ENCODE assay signal across 20 cellular contexts in the genomic region with DNA sequence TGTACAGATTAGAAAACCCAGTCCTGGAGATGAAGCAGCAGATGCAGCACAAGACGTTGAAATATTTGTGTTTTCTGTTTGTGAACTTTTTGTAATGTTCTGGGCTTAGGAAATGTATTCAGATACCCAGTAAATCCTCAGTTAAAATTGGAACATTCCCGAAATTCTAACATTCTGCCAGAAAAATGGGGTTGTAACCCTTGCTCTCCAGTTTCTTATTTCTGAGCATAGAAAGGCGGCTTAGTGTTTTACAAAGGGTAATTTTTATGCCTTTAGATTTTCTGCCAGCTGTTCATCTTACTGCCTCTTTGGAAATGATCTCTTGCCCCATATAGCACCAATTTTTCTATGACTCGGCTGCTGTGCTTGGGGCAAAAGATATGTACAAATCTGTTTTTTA. TPM values are rescaled to one million over a fixed set of nuclear protein-coding genes. Genes with fewer than 3 reads are reported as not detected.
DNase-seq lines count a peak whose midpoint lies in the region; ATAC-seq and TF ChIP-seq lines count a peak whose summit lies in the region.
"Had no signal": no experiment of that assay in that cellular context is flagged by ENCODE, and none has a peak within 500 bp of the region (broad histone marks: within the 10 kb centered on the region; RNA-seq: fewer than 3 reads in every experiment).

No MANE protein-coding gene starts in this region.

- H4K20me1 ChIP-seq in OCI-LY7 (ENCODE audit: insufficient read depth, low read length), result no peaks in the 10 kb centered on the region

- ATAC-seq in psoas muscle (no peak), left ventricle myocardium superior (no peak)

- H3K27me3 ChIP-seq in adipocyte (replicated peaks; ENCODE audit: control insufficient read depth, insufficient read depth, low read length) (no peaks in the 10 kb centered on the region), psoas muscle (ENCODE audit: insufficient read depth in 3 of 3, low read length in 2 of 3) (no peaks in the 10 kb centered on the region)
- H3K27me3 ChIP-seq: BE2C; BLaER1 treated with 17β-estradiol and CSF1 and Interleukin-3, amounts not matched to agents 10 nM and 100 nM had no signal

- H3K27ac ChIP-seq in OCI-LY7 (ENCODE audit: low read depth, low read length, poor library complexity, severe bottlenecking), result no peak overlapping the region
- H3K27ac ChIP-seq in psoas muscle, result peak overlapping the region; percentile 43
- H3K27ac ChIP-seq: BLaER1 treated with 17β-estradiol and CSF1 and Interleukin-3, amounts not matched to agents 10 nM and 100 nM; GM23248 had no signal

- intact Hi-C loops in OCI-LY7 (cut with micrococcal nuclease; ENCODE audit: unreplicated experiment), result no loop called here
- intact Hi-C loops in psoas muscle (cut with DNase I), result no loop called here
- intact Hi-C loops in left ventricle myocardium superior (cut with micrococcal nuclease), result no loop called here

- no peak overlapping the region for H3K4me3 ChIP-seq in OCI-LY7 (ENCODE audit: low read depth, low read length, poor library complexity, severe bottlenecking)
- H3K4me3 ChIP-seq in adipocyte (ENCODE audit: low read length), result no peak overlapping the region
- H3K4me3 ChIP-seq in psoas muscle, result no peak overlapping the region
- H3K4me3 ChIP-seq: BLaER1 treated with 17β-estradiol and CSF1 and Interleukin-3, amounts not matched to agents 10 nM and 100 nM; GM23248 had no signal

- POLR2A ChIA-PET in OCI-LY7 (lab: Charles Lee), result interaction anchor here (1.0 kb wide), 1 partner anchor 17 kb away, joined by 3 read pairs; no protein-coding TSS in a partner anchor

- TF ChIP-seq CTCF in OCI-LY7 (conservative IDR thresholded peaks at IDR 0.05; ENCODE audit: low read length) (no peak), psoas muscle (IDR thresholded peaks at IDR 0.05) (no peak)

- CTCF ChIA-PET in OCI-LY7 (lab: Charles Lee; ENCODE audit: unreplicated experiment), result no interaction called here

- H3K9me3 ChIP-seq in OCI-LY7 (ENCODE audit: low read length), result no peaks in the 10 kb centered on the region
- no peaks in the 10 kb centered on the region for H3K9me3 ChIP-seq in adipocyte (ENCODE audit: control insufficient read depth, low read length)
- H3K9me3 ChIP-seq in psoas muscle, result no peaks in the 10 kb centered on the region
- H3K9me3 ChIP-seq: BE2C; BLaER1 treated with 17β-estradiol and CSF1 and Interleukin-3, amounts not matched to agents 10 nM and 100 nM had no signal

- H3K9ac ChIP-seq in adipocyte (ENCODE audit: low read length), result peak overlapping the region; percentile 43
- H3K9ac ChIP-seq: BLaER1 treated with 17β-estradiol and CSF1 and Interleukin-3, amounts not matched to agents 10 nM and 100 nM; GM23248 had no signal

- H3K36me3 ChIP-seq in OCI-LY7 (ENCODE audit: insufficient read depth, low read length), result peaks cover 95% of the 10 kb centered on the region
- H3K36me3 ChIP-seq in adipocyte (ENCODE audit: control insufficient read depth, insufficient read depth, low read length, severe bottlenecking), result peaks cover 87% of the 10 kb centered on the region
- H3K36me3 ChIP-seq in psoas muscle (ENCODE audit: insufficient read depth in 1 of 2, low read depth in 1 of 2), result peaks cover 13 to 100% of the 10 kb centered on the region in 2 donors

- H3K4me1 ChIP-seq in OCI-LY7 (ENCODE audit: insufficient read depth, low read length, poor library complexity, severe bottlenecking) (no peaks in the 10 kb centered on the region), adipocyte (ENCODE audit: control insufficient read depth, insufficient read depth, low read length) (peaks cover 29% of the 10 kb centered on the region), psoas muscle (peaks cover 19% of the 10 kb centered on the region)
- H3K4me1 ChIP-seq: BE2C; BLaER1 treated with 17β-estradiol and CSF1 and Interleukin-3, amounts not matched to agents 10 nM and 100 nM had no signal

- no peak overlapping the region for H2AFZ ChIP-seq in OCI-LY7 (ENCODE audit: low read length)
- H2AFZ ChIP-seq: GM23248 had no signal

- H3K4me2 ChIP-seq in OCI-LY7 (ENCODE audit: low read length), result no peak overlapping the region
- H3K4me2 ChIP-seq: BLaER1 treated with 17β-estradiol and CSF1 and Interleukin-3, amounts not matched to agents 10 nM and 100 nM had no signal

- H3K79me2 ChIP-seq in OCI-LY7 (ENCODE audit: insufficient read depth, low read depth, low read length), result no peaks in the 10 kb centered on the region

- WGBS in psoas muscle, 3 donors, result 45 to 66% (median 54%) methylated on average over 4 of the region's 4 CpGs

- DNase-seq in OCI-LY7 (ENCODE audit: low spot score) (no peak), adipocyte (ENCODE audit: low read depth) (peak; percentile 67), psoas muscle (no peak), CD1c-positive myeloid dendritic cell (ENCODE audit: extremely low spot score) (no peak), left ventricle myocardium superior (no peak), AG08395 (ENCODE audit: low spot score) (no peak)
- DNase-seq: AML-193; BE2C; Calu3; CD4-positive, alpha-beta memory T cell; COR-L47; DMS53; DMS79 treated with DMSO at 0.1 percent for 48 hours; GF-D8; GM23248; H7; HCEC 1CT had no signal

- TSS peak; percentile 9 for BruUV-seq in OCI-LY7 (replicated peaks; lab: Mats Ljungman, UMichigan)

- H3K9me2 ChIP-seq in OCI-LY7 (ENCODE audit: insufficient read depth, low read length), result no peaks in the 10 kb centered on the region

RNA-seq across cellular contexts. Expression of a gene that starts 20.6 kb away (rescaled TPM):
- 23.5 and 29.6 TPM in 2 replicates for total RNA-seq in OCI-LY7 (2014; rRNA removed; shearing (Covaris generic))
- 34.7 and 40.8 TPM in 2 replicates for total RNA-seq in OCI-LY7 (2022)
- 10 to 100 TPM; 23.8 to 80.2 (median 39.5) TPM for total RNA-seq in psoas muscle
- polyA plus RNA-seq in psoas muscle, result 10 to 100 TPM in 2 of 3 donors, 1 to 10 TPM in 1; 4.8 to 35.4 (median 18.7) TPM
- 21.9 TPM for total RNA-seq in left ventricle myocardium superior

RNA-seq across cellular contexts. Expression of a gene that starts 46.3 kb away (rescaled TPM):
- total RNA-seq in OCI-LY7 (2014; rRNA removed; shearing (Covaris generic)), result 18.8 and 27.5 TPM in 2 replicates
- total RNA-seq in OCI-LY7 (2022) (38.5 and 45.7 TPM in 2 replicates), psoas muscle (100 to 1,000 TPM; 137 to 177 (median 156) TPM), left ventricle myocardium superior (95.2 TPM)
- polyA plus RNA-seq in psoas muscle, result 100 to 1,000 TPM in 1 of 3 donors, 10 to 100 TPM in 2; 78.1 to 167 (median 86.8) TPM

RNA-seq across cellular contexts. Expression of a gene that starts 53.0 kb away (rescaled TPM):
- total RNA-seq in OCI-LY7 (2014; rRNA removed; shearing (Covaris generic)), result 0.15 and 0.54 TPM in 2 replicates
- total RNA-seq in OCI-LY7 (2022) (0.29 and 0.39 TPM in 2 replicates), psoas muscle (10 to 100 TPM in 1 of 4 donors, 1 to 10 TPM in 3; 2.6 to 12.6 (median 3.4) TPM), left ventricle myocardium superior (not detected)
- polyA plus RNA-seq in psoas muscle, result 1 to 10 TPM; 2.6 to 8.1 (median 7.2) TPM
- total RNA-seq: A172 had no signal
- polyA plus RNA-seq: CD14-positive monocyte had no signal
